Comparison of ENCODE assay signal across 8 cellular contexts in the genomic region with DNA sequence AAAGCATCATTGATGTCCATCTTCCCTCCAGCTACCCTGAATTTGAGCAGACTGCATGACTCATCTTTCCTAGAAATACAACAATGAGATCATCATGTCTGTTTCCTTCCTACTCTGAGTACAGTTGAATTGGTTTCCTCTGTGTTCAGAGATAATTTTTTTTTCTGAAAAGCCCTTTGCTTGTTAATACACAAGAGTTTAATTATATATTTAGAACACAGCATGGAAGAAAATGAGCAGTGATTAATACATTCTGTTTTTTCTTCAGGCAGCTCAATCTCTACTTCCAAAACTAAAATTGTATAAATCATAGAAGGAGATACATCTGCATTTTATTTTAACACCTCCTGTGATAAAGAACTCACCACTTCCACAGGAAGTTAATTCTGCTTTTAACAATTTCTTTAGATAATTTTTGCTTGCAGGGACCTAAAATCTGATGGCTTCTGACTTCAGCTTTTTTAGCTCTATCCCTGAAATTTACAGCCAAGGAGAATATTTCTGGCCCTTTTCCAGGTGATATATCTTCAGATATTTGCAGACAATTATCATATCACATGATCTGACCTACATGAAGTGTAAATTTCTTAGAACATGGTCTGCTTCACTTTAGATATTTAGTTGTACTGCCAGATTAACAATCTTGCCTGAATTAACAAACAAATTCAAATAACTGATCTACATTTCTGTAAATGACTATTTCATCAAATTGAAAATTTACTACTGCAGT.
DNase-seq lines count a peak whose midpoint lies in the region; ATAC-seq, FAIRE-seq and TF ChIP-seq lines count a peak whose summit lies in the region.

No MANE protein-coding gene starts in this region.

- DNase-seq in CD1c-positive myeloid dendritic cell (ENCODE audit: extremely low spot score) (peak; percentile 71), HTR-8/SVneo (ENCODE audit: insufficient read length, low spot score) (peak; percentile 49), left kidney (ENCODE audit: low read depth, low spot score) (peak; percentile 62), mucosa of gallbladder (ENCODE audit: low spot score) (no peak), spleen (no peak)

- peaks cover 0 to 22% (median 15%) of the 10 kb centered on the region in 6 donors for H3K4me1 ChIP-seq in spleen

- no peaks in the 10 kb centered on the region for H3K27me3 ChIP-seq in spleen (replicated peaks in 1 of 7)

- no peaks in the 10 kb centered on the region for H3K9me3 ChIP-seq in spleen

- no peaks in the 10 kb centered on the region for H3K36me3 ChIP-seq in spleen

- intact Hi-C loops in spleen (cut with DNase I; ENCODE audit: low total_unique reads), result no loop called here

- peak overlapping the region; percentile 63 for H3K4me3 Mint-ChIP-seq in activated naive CD8-positive, alpha-beta T cell

- no peaks in the 10 kb centered on the region for H3K36me3 Mint-ChIP-seq in activated naive CD8-positive, alpha-beta T cell

- no peak for TF ChIP-seq CTCF in spleen (IDR thresholded peaks at IDR 0.05 in 8 of 11, conservative IDR thresholded peaks at IDR 0.05 in 3 of 11)

- FAIRE-seq in HTR-8/SVneo (lab: Jason Lieb, UNC), result no peak

- peak overlapping the region in 3 of 8 donors; percentile 28 to 54 (median 39) for H3K27ac ChIP-seq in spleen

- peaks cover 7% of the 10 kb centered on the region for H3K27me3 Mint-ChIP-seq in activated naive CD8-positive, alpha-beta T cell

- peak overlapping the region; percentile 68 for H3K27ac Mint-ChIP-seq in activated naive CD8-positive, alpha-beta T cell

- ATAC-seq in GM21367 (IDR thresholded peaks at IDR 0.05; ENCODE audit: unreplicated experiment) (no peak), GM18502 (IDR thresholded peaks at IDR 0.05; ENCODE audit: poor library complexity, unreplicated experiment) (no peak)

- no peaks in the 10 kb centered on the region for H3K9me3 Mint-ChIP-seq in activated naive CD8-positive, alpha-beta T cell (ENCODE audit: low read depth)

- H3K4me3 ChIP-seq in spleen, result no peak overlapping the region

- H3K4me1 Mint-ChIP-seq in activated naive CD8-positive, alpha-beta T cell (ENCODE audit: low read depth), result peaks cover 22% of the 10 kb centered on the region

- TF ChIP-seq POLR2A in spleen (IDR thresholded peaks at IDR 0.05), result no peak

Comparison
In these comparisons a context has a peak if more than half of its experiments do, and no peak if none do; other contexts are left out.
1. DNase-seq: peak in CD1c-positive myeloid dendritic cell (single experiment), HTR-8/SVneo (single experiment) and left kidney (single experiment); none in mucosa of gallbladder (single experiment) and spleen (single experiment).